Comparison of ENCODE assay signal across 9 cellular contexts in the genomic region with DNA sequence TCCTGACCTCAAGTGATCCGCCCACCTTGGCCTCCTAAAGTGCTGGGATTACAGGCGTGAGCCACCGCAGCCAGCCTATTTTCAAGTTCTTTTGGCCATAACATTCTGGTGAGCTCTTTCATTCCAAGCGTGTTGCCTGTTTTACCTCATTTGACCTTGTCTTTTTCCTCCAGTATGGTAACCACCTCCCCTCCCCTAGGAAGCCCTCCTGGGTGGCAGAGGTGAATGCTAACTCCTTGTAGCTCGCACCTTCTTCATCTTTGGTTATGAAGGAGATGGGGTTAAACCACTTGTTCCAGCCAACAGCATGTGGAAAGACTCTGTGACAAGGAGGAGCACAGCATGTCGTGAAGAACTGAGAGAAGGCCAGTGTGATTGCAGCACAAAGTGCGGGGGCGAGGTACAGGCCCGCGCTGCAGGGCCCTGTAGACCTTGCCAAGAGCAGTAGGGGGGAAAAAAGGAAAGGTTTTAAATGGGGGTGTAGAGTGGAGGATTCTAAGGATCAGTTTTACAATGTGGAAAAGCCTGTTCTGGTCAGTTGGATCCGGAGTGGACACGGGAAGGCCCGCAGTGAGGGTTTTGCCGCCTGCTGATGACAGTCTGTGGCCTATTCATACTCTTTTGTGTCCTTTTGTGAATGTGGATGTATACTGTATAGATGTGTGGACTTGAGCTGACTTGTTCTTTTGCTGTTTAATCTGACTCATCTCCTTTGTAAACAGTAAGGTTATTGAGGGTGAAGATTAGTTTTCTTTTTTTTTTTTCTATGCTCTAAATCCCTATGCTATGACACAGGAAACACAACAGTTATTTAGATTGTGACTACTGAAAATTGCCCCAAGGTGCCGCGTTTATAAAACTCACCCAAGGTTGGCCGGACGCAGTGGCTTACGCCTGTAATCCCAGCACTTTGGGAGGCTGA. TPM values are rescaled to one million over a fixed set of nuclear protein-coding genes. Genes with fewer than 3 reads are reported as not detected.
A peak's percentile ranks its signal among the peaks of the same experiment; 100 is the strongest.
DNase-seq lines count a peak whose midpoint lies in the region; ATAC-seq lines count a peak whose summit lies in the region.
"Had no signal": no experiment of that assay in that cellular context is flagged by ENCODE, and none has a peak within 500 bp of the region (broad histone marks: within the 10 kb centered on the region; RNA-seq: fewer than 3 reads in every experiment).

No MANE protein-coding gene starts in this region.

- H4K91ac ChIP-seq in neuronal stem cell (ENCODE audit: low read depth, low read length, poor library complexity): no peak overlapping the region

- peak overlapping the region; percentile 71 for H2AK5ac ChIP-seq in neuronal stem cell (ENCODE audit: low read depth, low read length)

- H3K4me2 ChIP-seq in BLaER1 treated with 17β-estradiol and CSF1 and Interleukin-3, amounts not matched to agents 10 nM and 100 nM: peak overlapping the region in 4 of 11 experiments; percentile 46 to 80 (median 56); a peak in 3 of 22 replicates
- H3K4me2 ChIP-seq in neuronal stem cell (ENCODE audit: insufficient read depth, low read length, poor library complexity, severe bottlenecking): no peak overlapping the region

- H2BK5ac ChIP-seq in neuronal stem cell (ENCODE audit: low read length): no peak overlapping the region

- DNase-seq in NCI-H2196 treated with DMSO at 0.1 percent for 48 hours (lab: John Stamatoyannopoulos, UW; ENCODE audit: unreplicated experiment): peak; percentile 22
- peak; percentile 52 for DNase-seq in epidermal melanocyte (ENCODE audit: insufficient read length, low spot score)
- no peak for DNase-seq in neuronal stem cell (ENCODE audit: low spot score)
- no peak for DNase-seq in KG1 (lab: John Stamatoyannopoulos, UW)
- no peak for DNase-seq in activated T-cell treated with anti-CD3 and anti-CD28 coated beads, Interleukin-2, amount 50 U/mL, for 4 hours
- DNase-seq in stimulated activated naive CD4-positive, alpha-beta T cell (lab: John Stamatoyannopoulos, UW): no peak
- DNase-seq: NCI-H1436 had no signal

- H3K4me3 Mint-ChIP-seq in activated T-cell treated with anti-CD3 and anti-CD28 coated beads, Interleukin-2, amount 50 U/mL, for 4 hours: no peak overlapping the region

- H3K9me3 ChIP-seq in BLaER1 treated with 17β-estradiol and CSF1 and Interleukin-3, amounts not matched to agents 10 nM and 100 nM (replicated peaks in 1 of 11): peaks cover 0 to 2% (median 0%) of the 10 kb centered on the region in 11 experiments; a peak in 1 of 22 replicates
- peaks cover 0 to 4% of the 10 kb centered on the region in 2 donors for H3K9me3 ChIP-seq in neuronal stem cell (replicated peaks in 1 of 2; ENCODE audit: control insufficient read depth in 2 of 2, insufficient read depth in 1 of 2, low read depth in 1 of 2, low read length in 2 of 2)

- no peaks in the 10 kb centered on the region for H3K36me3 ChIP-seq in BLaER1 treated with 17β-estradiol and CSF1 and Interleukin-3, amounts not matched to agents 10 nM and 100 nM
- H3K36me3 ChIP-seq in neuronal stem cell (replicated peaks in 1 of 2; ENCODE audit: control insufficient read depth in 2 of 2, insufficient read depth in 2 of 2, low read length in 2 of 2): peaks cover 0 to 10% of the 10 kb centered on the region in 2 donors

- no peaks in the 10 kb centered on the region for H3K79me1 ChIP-seq in neuronal stem cell (ENCODE audit: low read depth, low read length)

- H3K4me1 Mint-ChIP-seq in activated T-cell treated with anti-CD3 and anti-CD28 coated beads, Interleukin-2, amount 50 U/mL, for 4 hours (ENCODE audit: low read depth): no peaks in the 10 kb centered on the region

- H2AFZ ChIP-seq in neuronal stem cell (ENCODE audit: low read length): peak overlapping the region; percentile 59

- H3K14ac ChIP-seq in neuronal stem cell (ENCODE audit: low read length): no peak overlapping the region

- no peak overlapping the region for H4K8ac ChIP-seq in neuronal stem cell (ENCODE audit: low read depth, low read length)

- no peaks in the 10 kb centered on the region for H3K27me3 ChIP-seq in BLaER1 treated with 17β-estradiol and CSF1 and Interleukin-3, amounts not matched to agents 10 nM and 100 nM
- H3K27me3 ChIP-seq in neuronal stem cell (ENCODE audit: control insufficient read depth in 3 of 3, insufficient read depth in 3 of 3, low read depth in 1 of 3, low read length in 3 of 3): no peaks in the 10 kb centered on the region

- no peak overlapping the region for H3K9ac ChIP-seq in BLaER1 treated with 17β-estradiol and CSF1 and Interleukin-3, amounts not matched to agents 10 nM and 100 nM
- no peak overlapping the region for H3K9ac ChIP-seq in neuronal stem cell (ENCODE audit: low read depth, low read length, poor library complexity)

- H3K27me3 Mint-ChIP-seq in activated T-cell treated with anti-CD3 and anti-CD28 coated beads, Interleukin-2, amount 50 U/mL, for 4 hours (ENCODE audit: low read depth): no peaks in the 10 kb centered on the region

- peak overlapping the region in 8 of 11 experiments; percentile 2 to 73 (median 44); a peak in 12 of 22 replicates for H3K27ac ChIP-seq in BLaER1 treated with 17β-estradiol and CSF1 and Interleukin-3, amounts not matched to agents 10 nM and 100 nM
- H3K27ac ChIP-seq in neuronal stem cell (replicated peaks; ENCODE audit: low read length): peak overlapping the region; percentile 62

- no peaks in the 10 kb centered on the region for H3K9me3 Mint-ChIP-seq in activated T-cell treated with anti-CD3 and anti-CD28 coated beads, Interleukin-2, amount 50 U/mL, for 4 hours

- no peak overlapping the region for H2BK120ac ChIP-seq in neuronal stem cell (ENCODE audit: low read depth, low read length)

- peaks cover 14 to 48% (median 21%) of the 10 kb centered on the region in 10 experiments for H3K4me1 ChIP-seq in BLaER1 treated with 17β-estradiol and CSF1 and Interleukin-3, amounts not matched to agents 10 nM and 100 nM
- peaks cover 9 to 17% of the 10 kb centered on the region in 2 donors for H3K4me1 ChIP-seq in neuronal stem cell (ENCODE audit: control insufficient read depth in 2 of 2, insufficient read depth in 1 of 2, low read depth in 1 of 2, low read length in 2 of 2)

- peak overlapping the region; percentile 55 for H3K18ac ChIP-seq in neuronal stem cell (ENCODE audit: low read length)

- H4K20me1 ChIP-seq in BLaER1 treated with 17β-estradiol and CSF1 and Interleukin-3, amounts not matched to agents 10 nM and 100 nM: no peaks in the 10 kb centered on the region

- H2BK12ac ChIP-seq in neuronal stem cell (ENCODE audit: low read length): no peak overlapping the region

- no peak for ATAC-seq in activated T-cell treated with anti-CD3 and anti-CD28 coated beads, Interleukin-2, amount 50 U/mL, for 4 hours
- ATAC-seq in GM21423 (IDR thresholded peaks at IDR 0.05; ENCODE audit: unreplicated experiment): no peak

- no peak overlapping the region for H2BK15ac ChIP-seq in neuronal stem cell (ENCODE audit: low read length)

- no CpG with 5 or more reads among the region's 19 CpGs for WGBS in neuronal stem cell (ENCODE audit: extremely low coverage in 2 of 2, insufficient read length in 2 of 2, insufficient replicate concordance in 1 of 2), 2 donors

- no peak overlapping the region for H3K4me3 ChIP-seq in BLaER1 treated with 17β-estradiol and CSF1 and Interleukin-3, amounts not matched to agents 10 nM and 100 nM
- peak overlapping the region in 1 of 2 donors; percentile 6 for H3K4me3 ChIP-seq in neuronal stem cell (ENCODE audit: low read length in 2 of 2)

- H3K23ac ChIP-seq in neuronal stem cell (ENCODE audit: low read depth, low read length, poor library complexity): no peak overlapping the region

- no peak overlapping the region for H3K4ac ChIP-seq in neuronal stem cell (ENCODE audit: low read length)

- H3K36me3 Mint-ChIP-seq in activated T-cell treated with anti-CD3 and anti-CD28 coated beads, Interleukin-2, amount 50 U/mL, for 4 hours (ENCODE audit: insufficient read depth): peaks cover 8% of the 10 kb centered on the region

RNA-seq across cellular contexts. Expression of a gene that starts 7.5 kb away (rescaled TPM):
- 5.8 TPM for polyA plus RNA-seq in neuronal stem cell (2013, experiment 1 of 2)
- 5.8 TPM for polyA plus RNA-seq in neuronal stem cell (2013, experiment 2 of 2)
- total RNA-seq in activated T-cell treated with anti-CD3 and anti-CD28 coated beads, Interleukin-2, amount 50 U/mL, for 4 hours: 1 to 10 TPM; 3.1 to 4.7 (median 4.3) TPM

RNA-seq across cellular contexts. Expression of a gene that starts 33.1 kb away (rescaled TPM):
- polyA plus RNA-seq in neuronal stem cell (2013, experiment 1 of 2): 240 TPM
- polyA plus RNA-seq in neuronal stem cell (2013, experiment 2 of 2): 241 TPM
- total RNA-seq in activated T-cell treated with anti-CD3 and anti-CD28 coated beads, Interleukin-2, amount 50 U/mL, for 4 hours: 100 to 1,000 TPM; 253 to 269 (median 254) TPM

RNA-seq across cellular contexts. Expression of a gene that starts 47.4 kb away (rescaled TPM):
- polyA plus RNA-seq in neuronal stem cell (2013, experiment 1 of 2): 2.2 TPM
- polyA plus RNA-seq in neuronal stem cell (2013, experiment 2 of 2): 2.3 TPM
- total RNA-seq in activated T-cell treated with anti-CD3 and anti-CD28 coated beads, Interleukin-2, amount 50 U/mL, for 4 hours: 1 to 10 TPM; 1.6 to 2.6 (median 2.1) TPM

Comparison
In these comparisons a context has a peak if more than half of its experiments do, and no peak if none do; other contexts are left out.
1. DNase-seq: peak in NCI-H2196 treated with DMSO at 0.1 percent for 48 hours (single experiment) and epidermal melanocyte (single experiment); none in neuronal stem cell (single experiment), KG1 (single experiment), activated T-cell treated with anti-CD3 and anti-CD28 coated beads, Interleukin-2, amount 50 U/mL, for 4 hours (single experiment) and stimulated activated naive CD4-positive, alpha-beta T cell (0 of 6).